Comparison of ENCODE assay signal across 10 cellular contexts in the genomic region with DNA sequence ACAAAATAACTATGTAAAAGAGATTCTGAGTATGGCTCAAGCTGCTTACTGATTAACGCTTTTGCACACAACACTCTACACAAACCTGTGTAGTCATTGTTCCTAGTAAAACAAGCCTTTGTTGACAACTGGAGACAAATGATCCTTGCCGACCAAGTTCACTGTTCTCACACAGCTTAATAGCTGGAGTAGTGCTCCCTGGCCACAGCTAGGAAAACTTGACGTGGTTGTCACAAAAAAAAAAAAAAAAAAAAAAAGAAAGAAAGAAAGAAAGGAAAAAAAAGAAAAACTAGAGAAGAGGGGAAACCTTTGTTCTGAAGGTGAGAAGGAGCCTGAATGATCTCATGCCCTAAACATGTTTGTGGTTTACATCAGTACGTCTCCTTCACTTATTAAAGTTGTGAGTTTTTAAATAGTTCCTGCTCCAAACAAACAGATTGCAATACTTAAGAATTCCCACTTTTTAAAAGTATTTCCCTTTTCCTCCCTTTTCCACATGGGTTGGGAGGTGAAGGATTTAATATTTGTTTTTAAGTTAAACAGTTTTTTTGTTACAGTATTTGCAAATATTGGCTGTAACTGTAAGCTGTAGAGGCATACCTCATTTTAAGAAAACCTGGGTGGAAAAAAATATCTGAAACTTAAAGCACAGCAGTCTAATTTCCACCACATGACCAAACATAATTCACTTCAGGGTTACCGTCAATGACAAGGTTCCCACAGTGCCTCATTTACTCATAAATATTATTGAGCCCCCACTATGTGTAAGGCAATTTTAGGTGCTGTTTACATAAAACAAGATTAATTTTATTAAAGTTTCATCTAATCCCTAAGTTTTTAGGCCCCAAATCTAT.
DNase-seq lines count a peak whose midpoint lies in the region; ATAC-seq and TF ChIP-seq lines count a peak whose summit lies in the region.
"Had no signal": no experiment of that assay in that cellular context is flagged by ENCODE, and none has a peak within 500 bp of the region (broad histone marks: within the 10 kb centered on the region; RNA-seq: fewer than 3 reads in every experiment).

No MANE protein-coding gene starts in this region.

- in situ Hi-C loops in SK-MEL-5 (cut with HindIII; ENCODE audit: low pct_unique_long_range_greater_than_20kb, low sequenced_read_pairs), result no loop called here

- ATAC-seq in GM21786 (IDR thresholded peaks at IDR 0.05; ENCODE audit: unreplicated experiment), result peak; percentile 51
- ATAC-seq in HG02885 (IDR thresholded peaks at IDR 0.05; ENCODE audit: poor library complexity, unreplicated experiment), result no peak
- no peak for ATAC-seq in stimulated activated effector memory CD8-positive, alpha-beta T cell treated with anti-CD3 and anti-CD28 coated beads, Interleukin-12 subunit alpha, Interleukin-12 subunit beta, amount 100 ng/mL, for 72 hours
- no peak for ATAC-seq in HG02610 (IDR thresholded peaks at IDR 0.05; ENCODE audit: unreplicated experiment)

- H3K9me3 Mint-ChIP-seq in stimulated activated effector memory CD8-positive, alpha-beta T cell treated with anti-CD3 and anti-CD28 coated beads, Interleukin-12 subunit alpha, Interleukin-12 subunit beta, amount 100 ng/mL, for 72 hours, result no peaks in the 10 kb centered on the region

- TF ChIP-seq CTCF in fibroblast of villous mesenchyme (IDR thresholded peaks at IDR 0.05; ENCODE audit: insufficient read depth, low read depth, low read length) (no peak), retinal pigment epithelial cell (conservative IDR thresholded peaks at IDR 0.05; ENCODE audit: low read depth, low read length) (no peak)

- DNase-seq in SK-MEL-5 (ENCODE audit: low read depth, low spot score) (peak; percentile 3), fibroblast of villous mesenchyme (ENCODE audit: low read depth) (peak; percentile 76), retinal pigment epithelial cell (ENCODE audit: low read depth) (peak; percentile 91)
- DNase-seq in stimulated activated effector memory CD8-positive, alpha-beta T cell treated with anti-CD3 and anti-CD28 coated beads, Interleukin-12 subunit alpha, Interleukin-12 subunit beta, amount 100 ng/mL, for 72 hours (ENCODE audit: low spot score in 2 of 2), result no peak
- DNase-seq in stimulated activated CD4-positive, alpha-beta T cell treated with anti-CD3 and anti-CD28 coated beads, Interleukin-12 subunit alpha, Interleukin-12 subunit beta, amount 100 ng/mL, for 4 hours, result no peak
- DNase-seq: activated B cell treated with CpG ODN at 0.5 μM for 24 hours, erythroblast had no signal

- H3K4me3 Mint-ChIP-seq in stimulated activated effector memory CD8-positive, alpha-beta T cell treated with anti-CD3 and anti-CD28 coated beads, Interleukin-12 subunit alpha, Interleukin-12 subunit beta, amount 100 ng/mL, for 72 hours, result no peak overlapping the region
- H3K4me3 Mint-ChIP-seq: activated B cell treated with CpG ODN at 0.5 μM for 24 hours had no signal

- H3K36me3 Mint-ChIP-seq in stimulated activated effector memory CD8-positive, alpha-beta T cell treated with anti-CD3 and anti-CD28 coated beads, Interleukin-12 subunit alpha, Interleukin-12 subunit beta, amount 100 ng/mL, for 72 hours, result no peaks in the 10 kb centered on the region

- peaks cover 13% of the 10 kb centered on the region for H3K4me1 Mint-ChIP-seq in stimulated activated effector memory CD8-positive, alpha-beta T cell treated with anti-CD3 and anti-CD28 coated beads, Interleukin-12 subunit alpha, Interleukin-12 subunit beta, amount 100 ng/mL, for 72 hours
- H3K4me1 Mint-ChIP-seq: activated B cell treated with CpG ODN at 0.5 μM for 24 hours had no signal

- no peak overlapping the region for H3K4me3 ChIP-seq in fibroblast of villous mesenchyme (ENCODE audit: low read depth, low read length)
- no peak overlapping the region for H3K4me3 ChIP-seq in retinal pigment epithelial cell (ENCODE audit: low read length)

- no peak overlapping the region for H3K27ac Mint-ChIP-seq in stimulated activated effector memory CD8-positive, alpha-beta T cell treated with anti-CD3 and anti-CD28 coated beads, Interleukin-12 subunit alpha, Interleukin-12 subunit beta, amount 100 ng/mL, for 72 hours
- H3K27ac Mint-ChIP-seq: activated B cell treated with CpG ODN at 0.5 μM for 24 hours had no signal

Comparison
In these comparisons a context has a peak if more than half of its experiments do, and no peak if none do; other contexts are left out.
1. DNase-seq: peak in SK-MEL-5 (single experiment), fibroblast of villous mesenchyme (single experiment) and retinal pigment epithelial cell (single experiment); none in stimulated activated effector memory CD8-positive, alpha-beta T cell treated with anti-CD3 and anti-CD28 coated beads, Interleukin-12 subunit alpha, Interleukin-12 subunit beta, amount 100 ng/mL, for 72 hours (0 of 2) and stimulated activated CD4-positive, alpha-beta T cell treated with anti-CD3 and anti-CD28 coated beads, Interleukin-12 subunit alpha, Interleukin-12 subunit beta, amount 100 ng/mL, for 4 hours (single experiment).